15 cellular contexts compared by ENCODE assay signal in the genomic region with DNA sequence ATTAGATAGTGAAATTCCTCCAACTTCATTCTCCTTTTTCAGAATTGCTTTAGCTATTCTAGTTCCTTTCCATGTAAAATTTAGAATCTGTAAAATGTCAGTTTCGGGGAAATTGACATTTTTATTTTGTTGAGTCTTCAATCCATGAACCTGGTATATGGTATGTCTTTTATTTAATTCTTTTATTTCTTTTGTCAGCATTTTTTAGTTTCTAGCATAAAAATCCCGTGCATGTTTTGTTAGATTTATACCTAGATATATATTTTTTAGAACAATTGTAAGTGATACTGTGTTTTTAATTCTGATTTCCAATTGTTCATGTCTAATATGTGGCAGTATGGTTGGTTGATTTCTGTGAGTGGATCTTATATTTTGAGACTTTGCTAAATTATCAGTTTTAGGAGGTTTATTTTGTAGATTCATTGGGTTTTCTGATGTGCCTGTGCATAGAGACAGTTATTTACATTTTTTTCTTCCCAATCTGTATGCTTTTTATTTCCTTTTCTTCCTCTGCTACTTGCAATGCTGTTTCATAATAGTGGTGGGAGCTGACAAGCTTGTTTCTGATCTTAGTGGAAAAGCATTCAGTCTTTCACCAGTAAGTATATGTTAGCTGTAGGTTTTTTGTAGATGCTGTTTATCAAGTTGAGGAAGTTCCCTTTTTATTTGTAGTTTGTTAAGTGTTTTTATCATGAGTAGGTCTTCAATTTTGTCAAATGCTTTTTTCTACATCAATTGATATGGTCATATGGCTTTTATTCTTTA. TPM values are rescaled to one million over a fixed set of nuclear protein-coding genes. Genes with fewer than 3 reads are reported as not detected.
DNase-seq lines count a peak whose midpoint lies in the region; ATAC-seq and TF ChIP-seq lines count a peak whose summit lies in the region.
"Had no signal": no experiment of that assay in that cellular context is flagged by ENCODE, and none has a peak within 500 bp of the region (broad histone marks: within the 10 kb centered on the region; RNA-seq: fewer than 3 reads in every experiment).

No MANE protein-coding gene starts in this region.

- H3K9me3 Mint-ChIP-seq in activated CD4-positive, alpha-beta T cell treated with anti-CD3 and anti-CD28 coated beads for 36 hours (ENCODE audit: low read depth), result no peaks in the 10 kb centered on the region
- no peaks in the 10 kb centered on the region for H3K9me3 Mint-ChIP-seq in brain

- H3K27me3 ChIP-seq in PC-9 (ENCODE audit: insufficient read depth, low read depth) (no peaks in the 10 kb centered on the region), osteoblast (ENCODE audit: insufficient read depth, low read length) (no peaks in the 10 kb centered on the region)
- H3K27me3 ChIP-seq: heart right ventricle, pancreas had no signal

- H3K4me2 ChIP-seq in PC-9, result peak overlapping the region; percentile 18
- H3K4me2 ChIP-seq in osteoblast (ENCODE audit: insufficient read depth, low read length), result no peak overlapping the region

- POLR2A ChIA-PET in activated CD4-positive, alpha-beta T cell treated with anti-CD3 and anti-CD28 coated beads for 36 hours (lab: Charles Lee), result interaction anchor here (0.7 to 0.8 kb wide), 2 partner anchors 9 to 216 kb away, joined by 3 to 4 read pairs; no protein-coding TSS in a partner anchor
- POLR2A ChIA-PET in PC-9 (lab: Charles Lee; ENCODE audit: unreplicated experiment) (no interaction called here), HEK293T (lab: Yijun Ruan, JAX) (no interaction called here)

- H3K27ac ChIP-seq in PC-9, result peak overlapping the region; percentile 35; the same call in 1 of the 2 replicates
- H3K27ac ChIP-seq in osteoblast (ENCODE audit: low read depth, low read length), result peak overlapping the region; percentile 6
- H3K27ac ChIP-seq: heart right ventricle, pancreas, SK-N-MC had no signal

- H3K4me1 ChIP-seq in PC-9 (replicated peaks; ENCODE audit: insufficient read depth) (peaks cover 56% of the 10 kb centered on the region), osteoblast (ENCODE audit: insufficient read depth, low read length) (peaks cover 40% of the 10 kb centered on the region)

- peaks cover 91% of the 10 kb centered on the region for H3K4me1 Mint-ChIP-seq in activated CD4-positive, alpha-beta T cell treated with anti-CD3 and anti-CD28 coated beads for 36 hours
- H3K4me1 Mint-ChIP-seq in brain, result peaks cover 72% of the 10 kb centered on the region

- H3K4me3 ChIP-seq in PC-9 (no peak overlapping the region), osteoblast (ENCODE audit: insufficient read depth, low read length) (no peak overlapping the region)
- H3K4me3 ChIP-seq: heart right ventricle, pancreas, SK-N-MC had no signal

- H3K9me3 ChIP-seq in PC-9 (ENCODE audit: insufficient read depth, low read depth) (no peaks in the 10 kb centered on the region; the same call in 1 of the 2 replicates), osteoblast (ENCODE audit: low read depth, low read length) (no peaks in the 10 kb centered on the region)
- H3K9me3 ChIP-seq: heart right ventricle, pancreas had no signal

- H3K36me3 Mint-ChIP-seq in activated CD4-positive, alpha-beta T cell treated with anti-CD3 and anti-CD28 coated beads for 36 hours (ENCODE audit: low read depth), result peaks cover 27% of the 10 kb centered on the region
- peaks cover 18% of the 10 kb centered on the region for H3K36me3 Mint-ChIP-seq in brain

- peak overlapping the region; percentile 9 for H3K4me3 Mint-ChIP-seq in activated CD4-positive, alpha-beta T cell treated with anti-CD3 and anti-CD28 coated beads for 36 hours
- H3K4me3 Mint-ChIP-seq in brain, result peak overlapping the region in 4 of 5 experiments; percentile 6 to 44 (median 24)

- no peak for ATAC-seq in activated CD4-positive, alpha-beta T cell treated with anti-CD3 and anti-CD28 coated beads for 36 hours
- ATAC-seq: heart right ventricle, pancreas had no signal

- H4K20me1 ChIP-seq in PC-9 (ENCODE audit: insufficient read depth), result peaks cover 48% of the 10 kb centered on the region
- peaks cover 86% of the 10 kb centered on the region for H4K20me1 ChIP-seq in osteoblast (ENCODE audit: insufficient read depth, low read length)

- BruUV-seq in PC-9 (replicated peaks; lab: Mats Ljungman, UMichigan), result no TSS peak

- 0 out of 2 replicates have a peak, but pooled peaks cover 3% of the 10 kb centered on the region for H3K36me3 ChIP-seq in PC-9 (ENCODE audit: low read depth)
- no peaks in the 10 kb centered on the region for H3K36me3 ChIP-seq in osteoblast (ENCODE audit: insufficient read depth, low read length)
- H3K36me3 ChIP-seq: heart right ventricle, pancreas had no signal

- H3K27me3 Mint-ChIP-seq in activated CD4-positive, alpha-beta T cell treated with anti-CD3 and anti-CD28 coated beads for 36 hours, result no peaks in the 10 kb centered on the region
- H3K27me3 Mint-ChIP-seq in brain, result no peaks in the 10 kb centered on the region

- H2AFZ ChIP-seq in PC-9 (no peak overlapping the region), osteoblast (ENCODE audit: low read length) (no peak overlapping the region)

- no peak for DNase-seq in activated CD4-positive, alpha-beta T cell treated with anti-CD3 and anti-CD28 coated beads for 36 hours
- no peak for DNase-seq in activated CD4-positive, alpha-beta T cell treated with anti-CD3 and anti-CD28 coated beads, Interleukin-2, amount 50 U/mL, for 4 hours
- DNase-seq in PC-9 (no peak), osteoblast (ENCODE audit: insufficient read length, low spot score, missing footprints) (no peak), HEK293T (ENCODE audit: extremely low spot score) (no peak), NAMALWA (ENCODE audit: low spot score) (no peak)
- no peak for DNase-seq in activated effector memory CD4-positive, alpha-beta T cell treated with anti-CD3 and anti-CD28 coated beads, Interleukin-2, amount 50 U/mL, for 16 hours
- DNase-seq: ACHN; activated CD8-positive, alpha-beta memory T cell treated with anti-CD3 and anti-CD28 coated beads, Interleukin-2, amount 50 U/mL, for 48 hours; cortex of kidney; heart right ventricle; pancreas; stimulated activated CD4-positive, alpha-beta T cell treated with anti-CD3 and anti-CD28 coated beads, Interleukin-2, amount 100 ng/mL, for 24 hours had no signal

- H3K27ac Mint-ChIP-seq in activated CD4-positive, alpha-beta T cell treated with anti-CD3 and anti-CD28 coated beads for 36 hours, result peak overlapping the region; percentile 56
- H3K27ac Mint-ChIP-seq in brain, result peak overlapping the region in 2 of 5 experiments; percentile 46 to 74

- H3F3A ChIP-seq in PC-9 (ENCODE audit: insufficient read depth, low read depth), result peaks cover 11% of the 10 kb centered on the region; the same call in 1 of the 2 replicates

- intact Hi-C loops in activated CD4-positive, alpha-beta T cell treated with anti-CD3 and anti-CD28 coated beads for 36 hours (cut with DNase I, micrococcal nuclease), result loop anchor here in 1 of 2 experiments (1.0 kb wide), 1 partner anchor 8 kb away; no protein-coding TSS in a partner anchor
- intact Hi-C loops in PC-9 (cut with micrococcal nuclease; ENCODE audit: unreplicated experiment), result no loop called here

- TF ChIP-seq CTCF in PC-9 (conservative IDR thresholded peaks at IDR 0.05) (no peak), brain (conservative IDR thresholded peaks at IDR 0.05) (no peak), osteoblast (IDR thresholded peaks at IDR 0.05; ENCODE audit: extremely low read depth, low read depth, low read length) (no peak)

- CTCF ChIA-PET in activated CD4-positive, alpha-beta T cell treated with anti-CD3 and anti-CD28 coated beads for 36 hours (lab: Charles Lee), result interaction anchor here (0.8 to 7.6 kb wide), 3 partner anchors 8 to 100 kb away, joined by 4 to 49 read pairs (median 5); no protein-coding TSS in a partner anchor
- CTCF ChIA-PET in PC-9 (lab: Charles Lee), result no interaction called here
- CTCF ChIA-PET in HEK293T (lab: Yijun Ruan, JAX), result no interaction called here

- H3K9me2 ChIP-seq in PC-9 (ENCODE audit: insufficient read depth), result no peaks in the 10 kb centered on the region

- peaks cover 100% of the 10 kb centered on the region for H3K79me2 ChIP-seq in PC-9 (ENCODE audit: low read depth)
- peaks cover 96% of the 10 kb centered on the region for H3K79me2 ChIP-seq in osteoblast (ENCODE audit: insufficient read depth, low read length)

TF ChIP-seq in HEK293T, 16 proteins besides CTCF, POLR2A, EP300 and RAD21:
- TF ChIP-seq ZNF384 (IDR thresholded peaks at IDR 0.05), result no peak
- no peak for TF ChIP-seq HDGF (IDR thresholded peaks at IDR 0.05; ENCODE audit: borderline replicate concordance)
- TF ChIP-seq LEF1 (IDR thresholded peaks at IDR 0.05; ENCODE audit: borderline replicate concordance), result no peak
- TF ChIP-seq SP1 (IDR thresholded peaks at IDR 0.05), result no peak
- TF ChIP-seq NFRKB (IDR thresholded peaks at IDR 0.05), result no peak
- TF ChIP-seq TARDBP (IDR thresholded peaks at IDR 0.05), result no peak
- TF ChIP-seq FOXA1 (IDR thresholded peaks at IDR 0.05), result no peak

RNA-seq across cellular contexts. Expression of a gene that starts 13.7 kb away (rescaled TPM):
- 10 to 100 TPM; 65.8 to 94.1 TPM for total RNA-seq in activated CD4-positive, alpha-beta T cell treated with anti-CD3 and anti-CD28 coated beads for 36 hours
- total RNA-seq in PC-9 (2021), result 33.3 and 45.8 TPM in 2 replicates
- polyA plus RNA-seq in brain (ENCODE audit: insufficient read depth, low read depth, low replicate concordance), result 33.5 TPM
- total RNA-seq in osteoblast, result 28.2 and 34.8 TPM in 2 replicates
